ENCODE assay signal across 8 cellular contexts in the genomic region with DNA sequence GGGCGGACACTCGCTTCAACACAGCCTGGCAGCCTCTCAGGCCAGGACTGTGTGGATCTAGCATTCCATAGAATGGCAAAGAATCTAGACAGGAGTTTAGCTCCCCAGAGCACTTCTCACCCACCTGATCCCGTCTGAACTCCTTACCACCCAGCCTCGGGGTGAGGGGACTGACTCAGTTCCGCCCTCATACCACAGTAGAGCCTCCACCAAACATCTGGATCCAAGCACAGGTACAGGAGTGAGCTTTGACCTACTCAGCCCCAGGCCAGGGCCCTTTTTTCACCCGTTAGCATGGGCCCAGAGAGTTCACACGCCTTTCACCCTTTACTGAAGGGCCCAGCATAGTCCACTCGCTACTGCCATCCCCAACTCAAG. TPM values are rescaled to one million over a fixed set of nuclear protein-coding genes. Genes with fewer than 3 reads are reported as not detected.
DNase-seq lines count a peak whose midpoint lies in the region; ATAC-seq and TF ChIP-seq lines count a peak whose summit lies in the region.

No MANE protein-coding gene starts in this region.

- no peaks in the 10 kb centered on the region for H3K27me3 Mint-ChIP-seq in natural killer cell (ENCODE audit: low read depth in 2 of 2)

- peaks cover 20 to 41% (median 26%) of the 10 kb centered on the region in 11 experiments; a peak in 21 of 22 replicates for H3K36me3 ChIP-seq in BLaER1 treated with 17β-estradiol and CSF1 and Interleukin-3, amounts not matched to agents 10 nM and 100 nM
- peaks cover 0 to 13% of the 10 kb centered on the region in 2 donors for H3K36me3 ChIP-seq in duodenal mucosa (ENCODE audit: control insufficient read depth in 1 of 2, insufficient read depth in 2 of 2, low read length in 2 of 2)

- no peaks in the 10 kb centered on the region for H3K9me3 Mint-ChIP-seq in natural killer cell

- H3K27ac Mint-ChIP-seq in natural killer cell, result peak overlapping the region; percentile 79 to 88

- no peaks in the 10 kb centered on the region for H3K9me3 ChIP-seq in BLaER1 treated with 17β-estradiol and CSF1 and Interleukin-3, amounts not matched to agents 10 nM and 100 nM (replicated peaks in 1 of 11)
- no peaks in the 10 kb centered on the region for H3K9me3 ChIP-seq in duodenal mucosa (ENCODE audit: control insufficient read depth in 1 of 2, low read length in 2 of 2)

- ATAC-seq in natural killer cell, result no peak
- ATAC-seq in GM21786 (IDR thresholded peaks at IDR 0.05; ENCODE audit: unreplicated experiment), result no peak
- no peak for ATAC-seq in HG02642 (IDR thresholded peaks at IDR 0.05; ENCODE audit: poor library complexity, unreplicated experiment)

- H3K27me3 ChIP-seq in BLaER1 treated with 17β-estradiol and CSF1 and Interleukin-3, amounts not matched to agents 10 nM and 100 nM, result no peaks in the 10 kb centered on the region
- H3K27me3 ChIP-seq in duodenal mucosa (ENCODE audit: control insufficient read depth in 1 of 2, insufficient read depth in 2 of 2, low read length in 2 of 2), result no peaks in the 10 kb centered on the region

- H3K36me3 Mint-ChIP-seq in natural killer cell, result no peaks in the 10 kb centered on the region

- peak overlapping the region; percentile 88 to 99 (median 98) for H3K4me2 ChIP-seq in BLaER1 treated with 17β-estradiol and CSF1 and Interleukin-3, amounts not matched to agents 10 nM and 100 nM

- peaks cover 60 to 62% of the 10 kb centered on the region in 2 donors for H3K4me1 Mint-ChIP-seq in natural killer cell

- intact Hi-C loops in natural killer cell (cut with micrococcal nuclease), result loop anchor here (10.0 kb wide), 1 partner anchor 1356 kb away; the partner anchor contains the start of gene SNRPB

- peak overlapping the region; percentile 94 for H3K4me3 Mint-ChIP-seq in natural killer cell

- peak; percentile 4 for DNase-seq in LoVo (ENCODE audit: low spot score)
- no peak for DNase-seq in natural killer cell
- DNase-seq in ureter (ENCODE audit: low spot score), result no peak
- no peak for DNase-seq in retina

- H4K20me1 ChIP-seq in BLaER1 treated with 17β-estradiol and CSF1 and Interleukin-3, amounts not matched to agents 10 nM and 100 nM, result peaks cover 7 to 46% (median 23%) of the 10 kb centered on the region in 11 experiments; a peak in 15 of 22 replicates

- H3K9ac ChIP-seq in BLaER1 treated with 17β-estradiol and CSF1 and Interleukin-3, amounts not matched to agents 10 nM and 100 nM, result peak overlapping the region; percentile 78 to 93 (median 88)
- peak overlapping the region; percentile 89 to 95 for H3K9ac ChIP-seq in duodenal mucosa (ENCODE audit: low read depth in 1 of 2, low read length in 2 of 2)

- H3K4me1 ChIP-seq in BLaER1 treated with 17β-estradiol and CSF1 and Interleukin-3, amounts not matched to agents 10 nM and 100 nM, result peaks cover 51 to 59% (median 55%) of the 10 kb centered on the region in 10 experiments
- H3K4me1 ChIP-seq in duodenal mucosa (ENCODE audit: control insufficient read depth in 1 of 2, insufficient read depth in 2 of 2, low read length in 2 of 2), result peaks cover 52 to 53% of the 10 kb centered on the region in 2 donors

- peak overlapping the region; percentile 80 to 99 (median 93) for H3K4me3 ChIP-seq in BLaER1 treated with 17β-estradiol and CSF1 and Interleukin-3, amounts not matched to agents 10 nM and 100 nM
- H3K4me3 ChIP-seq in duodenal mucosa (ENCODE audit: low read depth in 1 of 2, low read length in 2 of 2), result peak overlapping the region; percentile 97 to 98

- H3K27ac ChIP-seq in BLaER1 treated with 17β-estradiol and CSF1 and Interleukin-3, amounts not matched to agents 10 nM and 100 nM, result peak overlapping the region; percentile 66 to 88 (median 82)
- H3K27ac ChIP-seq in duodenal mucosa (ENCODE audit: low read depth, low read length), result peak overlapping the region; percentile 74

- TF ChIP-seq CTCF in natural killer cell (IDR thresholded peaks at IDR 0.05), result no peak

RNA-seq across cellular contexts. Expression of gene PSMF1, which starts 0.7 kb away (rescaled TPM):
- total RNA-seq in natural killer cell (100 to 1,000 TPM in 2 of 3 donors, 10 to 100 TPM in 1; 97.1 to 107 (median 101) TPM), ureter (184 TPM)
